23 cellular contexts compared by ENCODE assay signal in genomic region chr3:6508410-6508759, GRCh38.
DNase-seq lines count a peak whose midpoint lies in the region; FAIRE-seq and TF ChIP-seq lines count a peak whose summit lies in the region.
"Had no signal": no experiment of that assay in that cellular context is flagged by ENCODE, and none has a peak within 500 bp of the region (broad histone marks: within the 10 kb centered on the region; RNA-seq: fewer than 3 reads in every experiment).

No MANE protein-coding gene starts in this region.

- H3K79me2 ChIP-seq in ACC112 (ENCODE audit: control insufficient read depth, insufficient read depth, low read length, unreplicated experiment) (no peaks in the 10 kb centered on the region), Loucy (ENCODE audit: insufficient read depth, low read length) (peaks cover 55% of the 10 kb centered on the region)

- H2AFZ ChIP-seq in ACC112 (ENCODE audit: low read length, unreplicated experiment) (no peak overlapping the region), Loucy (ENCODE audit: low read length) (no peak overlapping the region)

- H3K36me3 Mint-ChIP-seq in endothelial cell (ENCODE audit: low read depth, unreplicated experiment) = peaks cover 6% of the 10 kb centered on the region
- H3K36me3 Mint-ChIP-seq: CD4-positive, CD25-positive, alpha-beta regulatory T cell; IgD-negative memory B cell had no signal

- peak overlapping the region; percentile 93 for H3K4me3 Mint-ChIP-seq in endothelial cell (ENCODE audit: unreplicated experiment)
- H3K4me3 Mint-ChIP-seq: CD4-positive, CD25-positive, alpha-beta regulatory T cell; IgD-negative memory B cell had no signal

- peak; percentile 64 for FAIRE-seq in D721Med (lab: Jason Lieb, UNC)
- no peak for FAIRE-seq in urothelium cell line (lab: Jason Lieb, UNC)
- FAIRE-seq: GM18507 had no signal

- H3K27me3 Mint-ChIP-seq in endothelial cell (ENCODE audit: unreplicated experiment) = no peaks in the 10 kb centered on the region
- H3K27me3 Mint-ChIP-seq: CD4-positive, CD25-positive, alpha-beta regulatory T cell; IgD-negative memory B cell had no signal

- H3K27ac ChIP-seq in ACC112 (ENCODE audit: low read depth, low read length) = no peak overlapping the region
- H3K27ac ChIP-seq: RWPE1 had no signal

- H3K9me3 Mint-ChIP-seq in endothelial cell (ENCODE audit: unreplicated experiment) = peaks cover 4% of the 10 kb centered on the region

- H3K4me2 ChIP-seq in Loucy (ENCODE audit: low read depth, low read length, poor library complexity, severe bottlenecking) = peak overlapping the region; percentile 77
- H3K4me2 ChIP-seq: SK-N-SH had no signal

- H3K27ac Mint-ChIP-seq in endothelial cell (ENCODE audit: unreplicated experiment) = peak overlapping the region; percentile 89
- H3K27ac Mint-ChIP-seq: IgD-negative memory B cell had no signal

- H3K4me1 Mint-ChIP-seq in endothelial cell (ENCODE audit: unreplicated experiment) = peaks cover 10% of the 10 kb centered on the region
- H3K4me1 Mint-ChIP-seq: CD4-positive, CD25-positive, alpha-beta regulatory T cell had no signal

- DNase-seq in D721Med (ENCODE audit: insufficient read length, low spot score) (no peak), endothelial cell (ENCODE audit: low spot score) (no peak), MV-4-11 (lab: John Stamatoyannopoulos, UW) (no peak), NCI-H187 (lab: John Stamatoyannopoulos, UW) (no peak), urothelium cell line (ENCODE audit: low spot score) (no peak)
- DNase-seq: CD4-positive, CD25-positive, alpha-beta regulatory T cell; DMS153; GDM1; GOT3; HCEC 1CT; Karpas-422; NCI-H1417 treated with DMSO at 0.1 percent for 48 hours; NCI-H1930; NCI-H510A; NCI-H748 treated with DMSO at 0.1 percent for 48 hours; NK-92 treated with Interleukin-12 subunit alpha and Interleukin-12 subunit beta, amount 100 ng/mL, for 24 hours; SHP77 treated with DMSO at 0.1 percent for 48 hours; SK-N-SH had no signal

- no peaks in the 10 kb centered on the region for H3K9me3 ChIP-seq in Loucy (ENCODE audit: insufficient read depth, low read depth, low read length)
- H3K9me3 ChIP-seq: SK-N-SH had no signal

- peak overlapping the region; percentile 93 for H3K9ac ChIP-seq in Loucy (ENCODE audit: low read depth, low read length, poor library complexity, severe bottlenecking)
- H3K9ac ChIP-seq: SK-N-SH had no signal

- no peak for TF ChIP-seq CTCF in D721Med (IDR thresholded peaks at IDR 0.05; ENCODE audit: insufficient read depth, missing control alignments)
- TF ChIP-seq CTCF in Loucy (conservative IDR thresholded peaks at IDR 0.05; ENCODE audit: low read length) = no peak
- no peak for TF ChIP-seq CTCF in endothelial cell (IDR thresholded peaks at IDR 0.05; ENCODE audit: unreplicated experiment)

- H3K27me3 ChIP-seq in ACC112 (ENCODE audit: insufficient read depth, low read length) = no peaks in the 10 kb centered on the region
- no peaks in the 10 kb centered on the region for H3K27me3 ChIP-seq in Loucy (ENCODE audit: insufficient read depth, low read length, poor library complexity, severe bottlenecking)

- H3F3A ChIP-seq in Loucy (ENCODE audit: low read depth) = no peaks in the 10 kb centered on the region

- H3K4me1 ChIP-seq in ACC112 (ENCODE audit: control insufficient read depth, insufficient read depth, low read length, unreplicated experiment) (no peaks in the 10 kb centered on the region), Loucy (ENCODE audit: insufficient read depth, low read length, poor library complexity, severe bottlenecking) (peaks cover 10% of the 10 kb centered on the region)

- H3K4me3 ChIP-seq in ACC112 (ENCODE audit: low read depth, low read length) (peak overlapping the region; percentile 75), Loucy (ENCODE audit: low read length, poor library complexity, severe bottlenecking) (peak overlapping the region; percentile 84)

- peaks cover 5% of the 10 kb centered on the region for H4K20me1 ChIP-seq in Loucy (ENCODE audit: insufficient read depth, low read length, poor library complexity, severe bottlenecking)

- H3K36me3 ChIP-seq in ACC112 (ENCODE audit: insufficient read depth, low read length) = no peaks in the 10 kb centered on the region
- H3K36me3 ChIP-seq in Loucy (ENCODE audit: insufficient read depth, low read length) = no peaks in the 10 kb centered on the region

- no peaks in the 10 kb centered on the region for H3K9me2 ChIP-seq in Loucy (replicated peaks; ENCODE audit: low read depth, low read length)
- H3K9me2 ChIP-seq: SK-N-SH had no signal
